In genomic region chr18:49499046-49499637, GRCh38 we compare ENCODE assay signal across 19 cellular contexts. TPM values are rescaled to one million over a fixed set of nuclear protein-coding genes. Genes with fewer than 3 reads are reported as not detected.
DNase-seq lines count a peak whose midpoint lies in the region; FAIRE-seq and TF ChIP-seq lines count a peak whose summit lies in the region.
"Had no signal": no experiment of that assay in that cellular context is flagged by ENCODE, and none has a peak within 500 bp of the region (broad histone marks: within the 10 kb centered on the region; RNA-seq: fewer than 3 reads in every experiment).

No MANE protein-coding gene starts in this region.

- H3K4me1 ChIP-seq in ES-I3 (ENCODE audit: insufficient read depth, low read length) (peaks cover 7% of the 10 kb centered on the region), HUES6 (ENCODE audit: control insufficient read depth, insufficient read depth, low read length) (peaks cover 27% of the 10 kb centered on the region), H1 (replicated peaks in 1 of 4; ENCODE audit: control insufficient read depth in 3 of 4, insufficient read depth in 4 of 4, low read length in 3 of 4) (peaks cover 2 to 9% (median 9%) of the 10 kb centered on the region in 4 experiments; a peak in 3 of 7 replicates)
- H3K4me1 ChIP-seq: Peyer's patch had no signal

- H3K4me3 Mint-ChIP-seq in nephron progenitor cell = no peak overlapping the region
- H3K4me3 Mint-ChIP-seq in activated naive CD4-positive, alpha-beta T cell treated with anti-CD3 and anti-CD28 coated beads for 36 hours = no peak overlapping the region

- H3K36me3 Mint-ChIP-seq in nephron progenitor cell (ENCODE audit: low read depth) = no peaks in the 10 kb centered on the region
- H3K36me3 Mint-ChIP-seq in activated naive CD4-positive, alpha-beta T cell treated with anti-CD3 and anti-CD28 coated beads for 36 hours (ENCODE audit: low read depth) = no peaks in the 10 kb centered on the region

- peak overlapping the region; percentile 51; the same call in 1 of the 2 replicates for H2BK12ac ChIP-seq in H1 (ENCODE audit: low read depth, low read length)

- H3K79me2 ChIP-seq in H1 (ENCODE audit: control insufficient read depth in 1 of 2, insufficient read depth in 2 of 2, low read length in 2 of 2) = no peaks in the 10 kb centered on the region

- H2BK5ac ChIP-seq in H1 (ENCODE audit: low read depth, low read length) = no peak overlapping the region

- H3K4ac ChIP-seq in H1 (replicated peaks; ENCODE audit: insufficient read length, low read depth, low read length) = no peak overlapping the region

- peak overlapping the region; percentile 66 for H4K5ac ChIP-seq in H1 (ENCODE audit: insufficient read length, low read depth, low read length)

- DNase-seq in H1 (ENCODE audit: low read depth in 1 of 2, low spot score in 2 of 2) (no peak), nephron progenitor cell (no peak), GM10266 (ENCODE audit: extremely low spot score) (no peak), NCI-H748 (lab: John Stamatoyannopoulos, UW; ENCODE audit: unreplicated experiment) (no peak)
- no peak for DNase-seq in effector CD4-positive, alpha-beta T cell
- DNase-seq in activated naive CD4-positive, alpha-beta T cell treated with anti-CD3 and anti-CD28 coated beads for 36 hours = no peak
- DNase-seq: C1 segment of cervical spinal cord, DMS79 treated with DMSO at 0.1 percent for 48 hours, GDM1, MG63, NCI-H1092, NCI-H146, NCI-H510A treated with DMSO at 0.1 percent for 48 hours had no signal

- no peaks in the 10 kb centered on the region for H3K23me2 ChIP-seq in H1 (ENCODE audit: low read depth, low read length)

- WGBS in H1 (ENCODE audit: extremely low coverage in 1 of 2, insufficient coverage in 1 of 2, insufficient read length in 1 of 2, insufficient replicate concordance in 2 of 2, low coverage in 1 of 2, low lambda C conversion rate in 2 of 2, missing lambda C conversion rate in 1 of 2), 2 experiments = 64% methylated on average over 16 of the region's 16 CpGs; no CpG with 5 or more reads in 1 of the 2 experiments

- FAIRE-seq in H1 (lab: Jason Lieb, UNC) = no peak
- FAIRE-seq: GM18507, H54 had no signal

- intact Hi-C loops in activated naive CD4-positive, alpha-beta T cell treated with anti-CD3 and anti-CD28 coated beads for 36 hours (cut with micrococcal nuclease) = no loop called here

- H2BK15ac ChIP-seq in H1 (ENCODE audit: low read length) = no peak overlapping the region

- no peak overlapping the region for H3K23ac ChIP-seq in H1 (ENCODE audit: insufficient read length)

- no peak for TF ChIP-seq RAD21 in H1 (IDR thresholded peaks at IDR 0.05 in 1 of 2, conservative IDR thresholded peaks at IDR 0.05 in 1 of 2; ENCODE audit: low read depth in 2 of 2, low read length in 2 of 2)

- no peak for TF ChIP-seq EP300 in H1 (IDR thresholded peaks at IDR 0.05; ENCODE audit: borderline replicate concordance in 1 of 2, low read depth in 2 of 2, low read length in 2 of 2)

- no peak overlapping the region for H2BK120ac ChIP-seq in H1 (replicated peaks; ENCODE audit: low read depth, low read length)

- no peak overlapping the region for H3K56ac ChIP-seq in H1 (replicated peaks; ENCODE audit: insufficient read length, low read depth, low read length)

- H3K4me2 ChIP-seq in H1 (ENCODE audit: insufficient read depth in 1 of 2, low read depth in 2 of 2, low read length in 2 of 2) = peak overlapping the region; percentile 50 to 54; a peak in 3 of 4 replicates

- H3K4me1 Mint-ChIP-seq in nephron progenitor cell = peaks cover 64% of the 10 kb centered on the region
- H3K4me1 Mint-ChIP-seq in activated naive CD4-positive, alpha-beta T cell treated with anti-CD3 and anti-CD28 coated beads for 36 hours (ENCODE audit: low read depth) = no peaks in the 10 kb centered on the region

- H3K27ac Mint-ChIP-seq in nephron progenitor cell = peak overlapping the region; percentile 93
- no peak overlapping the region for H3K27ac Mint-ChIP-seq in activated naive CD4-positive, alpha-beta T cell treated with anti-CD3 and anti-CD28 coated beads for 36 hours

- no peak overlapping the region for H4K91ac ChIP-seq in H1 (replicated peaks; ENCODE audit: insufficient read length, low read length)

- CTCF ChIA-PET in H1 (lab: Charles Lee; ENCODE audit: partially characterized antibody) = no interaction called here
- CTCF ChIA-PET in activated naive CD4-positive, alpha-beta T cell treated with anti-CD3 and anti-CD28 coated beads for 36 hours (lab: Charles Lee) = no interaction called here

- no peaks in the 10 kb centered on the region for H3K9me3 ChIP-seq in ES-I3 (ENCODE audit: control insufficient read depth, insufficient read depth, low read length)
- no peaks in the 10 kb centered on the region for H3K9me3 ChIP-seq in HUES6 (ENCODE audit: control insufficient read depth, insufficient read depth, low read depth, low read length)
- H3K9me3 ChIP-seq in H1 (ENCODE audit: insufficient read depth in 2 of 2, low read depth in 1 of 2, low read length in 1 of 2) = no peaks in the 10 kb centered on the region
- H3K9me3 ChIP-seq: Peyer's patch had no signal

- H2AFZ ChIP-seq in H1 (ENCODE audit: low read length) = peak overlapping the region; percentile 57; the same call in 1 of the 2 replicates

- no peak overlapping the region for H3K14ac ChIP-seq in H1 (ENCODE audit: insufficient read length)

- no peak for TF ChIP-seq POLR2A in H1 (IDR thresholded peaks at IDR 0.05; ENCODE audit: control extremely low read depth in 1 of 2, low read depth in 2 of 2, low read length in 2 of 2)

- H4K20me1 ChIP-seq in H1 (replicated peaks in 1 of 2; ENCODE audit: control insufficient read depth in 1 of 2, insufficient read depth in 2 of 2, low read length in 2 of 2) = no peaks in the 10 kb centered on the region

- H4K8ac ChIP-seq in H1 (ENCODE audit: extremely low read depth, insufficient read depth, low read length) = no peak overlapping the region

- H3K27me3 ChIP-seq in HUES6 (ENCODE audit: control insufficient read depth, insufficient read depth, low read length) = no peaks in the 10 kb centered on the region
- no peaks in the 10 kb centered on the region for H3K27me3 ChIP-seq in H1 (replicated peaks in 1 of 4; ENCODE audit: control insufficient read depth in 3 of 4, extremely low read depth in 1 of 4, insufficient read depth in 3 of 4, low read length in 3 of 4)
- H3K27me3 ChIP-seq: MG63, Peyer's patch had no signal

- no peaks in the 10 kb centered on the region for H3K79me1 ChIP-seq in H1 (ENCODE audit: low read depth, low read length)

- no peak overlapping the region for H3K27ac ChIP-seq in HUES6 (ENCODE audit: low read depth, low read length)
- H3K27ac ChIP-seq in H1 (ENCODE audit: low read depth, low read length) = no peak overlapping the region
- H3K27ac ChIP-seq: Peyer's patch, SK-N-MC had no signal

- H3K9ac ChIP-seq in ES-I3 (ENCODE audit: low read depth, low read length) = peak overlapping the region; percentile 24; the same call in 1 of the 2 replicates
- no peak overlapping the region for H3K9ac ChIP-seq in HUES6 (ENCODE audit: low read length)
- H3K9ac ChIP-seq in H1 (replicated peaks in 1 of 4; ENCODE audit: extremely low read depth in 1 of 4, low read depth in 3 of 4, low read length in 3 of 4) = no peak overlapping the region

- no peaks in the 10 kb centered on the region for H3K27me3 Mint-ChIP-seq in nephron progenitor cell (ENCODE audit: low read depth, poor library complexity)
- peaks cover 9% of the 10 kb centered on the region for H3K27me3 Mint-ChIP-seq in activated naive CD4-positive, alpha-beta T cell treated with anti-CD3 and anti-CD28 coated beads for 36 hours (ENCODE audit: low read depth)

- H2AK5ac ChIP-seq in H1 (ENCODE audit: low read depth, low read length) = no peak overlapping the region; the same call in 1 of the 2 replicates

- no peak overlapping the region; the same call in 1 of the 2 replicates for H3K18ac ChIP-seq in H1 (ENCODE audit: extremely low read depth, low read length)

- no peaks in the 10 kb centered on the region for H3K36me3 ChIP-seq in ES-I3 (ENCODE audit: insufficient read depth, low read length)
- H3K36me3 ChIP-seq in HUES6 (ENCODE audit: control insufficient read depth, insufficient read depth, low read length) = no peaks in the 10 kb centered on the region
- H3K36me3 ChIP-seq in H1 (ENCODE audit: control insufficient read depth in 2 of 4, insufficient read depth in 4 of 4, low read length in 3 of 4) = no peaks in the 10 kb centered on the region
- H3K36me3 ChIP-seq: MG63, Peyer's patch had no signal

- TF ChIP-seq CTCF in H1 (IDR thresholded peaks at IDR 0.05; ENCODE audit: control extremely low read depth in 1 of 3, insufficient read depth in 1 of 3, low read depth in 1 of 3, low read length in 3 of 3) (no peak), nephron progenitor cell (IDR thresholded peaks at IDR 0.05) (no peak), GM10266 (IDR thresholded peaks at IDR 0.05; ENCODE audit: control insufficient read depth, insufficient read depth, low read depth, missing control alignments) (no peak)

- H3K4me3 ChIP-seq in HUES6 (ENCODE audit: low read depth, low read length) (peak overlapping the region; percentile 5), H1 (ENCODE audit: extremely low read depth in 1 of 4, insufficient read depth in 2 of 4, low read depth in 3 of 4, low read length in 4 of 4) (peak overlapping the region in 1 of 4 experiments; percentile 19; a peak in 1 of 8 replicates)
- H3K4me3 ChIP-seq: MG63, Peyer's patch, SK-N-MC had no signal

- POLR2A ChIA-PET in H1 (lab: Charles Lee; ENCODE audit: partially characterized antibody) = interaction anchor here (1.3 to 7.2 kb wide), 2 partner anchors 8 to 13 kb away, joined by 6 to 58 read pairs; partner anchors contain the start of gene C18orf32

- no peaks in the 10 kb centered on the region for H3K9me3 Mint-ChIP-seq in nephron progenitor cell
- no peaks in the 10 kb centered on the region for H3K9me3 Mint-ChIP-seq in activated naive CD4-positive, alpha-beta T cell treated with anti-CD3 and anti-CD28 coated beads for 36 hours

- H2BK20ac ChIP-seq in H1 (ENCODE audit: low read length) = no peak overlapping the region

RNA-seq across cellular contexts. Expression of gene RPL17, which starts 6.9 kb away (rescaled TPM):
- total RNA-seq in H1 (2021; fragmentation: NEBNext Ultra II Directional; extraction: Animal tissue kit (Norgen Biotek cat#: 25700)) = 2,692 and 2,707 TPM in 2 replicates
- polyA plus RNA-seq in H1 (2011; rRNA removed) = 2,550 and 4,330 TPM in 2 replicates
- polyA plus RNA-seq in H1 (2011; cell fraction: cytosol; rRNA removed) = 4,763 TPM
- polyA plus RNA-seq in H1 (2011; cell fraction: nucleus; rRNA removed) = 1,813 TPM
- polyA plus RNA-seq in H1 (2012, experiment 1 of 2) = 3,622 to 5,232 TPM (median 4,180 TPM) in 4 replicates
- polyA plus RNA-seq in H1 (2012, experiment 2 of 2) = 1,892 TPM
- 4,430 TPM for polyA plus RNA-seq in H1 (2013, experiment 1 of 2)
- polyA plus RNA-seq in H1 (2013, experiment 2 of 2) = 4,563 TPM
- polyA minus RNA-seq in H1 (2011; rRNA and poly(A)+ RNA removed) = 1,374 and 2,105 TPM in 2 replicates
- 674 TPM for polyA minus RNA-seq in H1 (2011; cell fraction: cytosol; rRNA and poly(A)+ RNA removed)
- polyA minus RNA-seq in H1 (2011; cell fraction: nucleus; rRNA and poly(A)+ RNA removed) = 1,076 TPM
- total RNA-seq in activated naive CD4-positive, alpha-beta T cell treated with anti-CD3 and anti-CD28 coated beads for 36 hours = 1,000 to 10,000 TPM; 2,807 to 2,916 TPM

RNA-seq across cellular contexts. Expression of gene C18orf32, which starts 12.1 kb away (rescaled TPM):
- 20.1 and 22.9 TPM in 2 replicates for total RNA-seq in H1 (2021; fragmentation: NEBNext Ultra II Directional; extraction: Animal tissue kit (Norgen Biotek cat#: 25700))
- 14.9 and 17.3 TPM in 2 replicates for polyA plus RNA-seq in H1 (2011; rRNA removed)
- polyA plus RNA-seq in H1 (2011; cell fraction: cytosol; rRNA removed) = 21.1 TPM
- polyA plus RNA-seq in H1 (2011; cell fraction: nucleus; rRNA removed) = 11.5 TPM
- 5.7 to 9.1 TPM (median 8.2 TPM) in 4 replicates for polyA plus RNA-seq in H1 (2012, experiment 1 of 2)
- polyA plus RNA-seq in H1 (2012, experiment 2 of 2) = 17.5 TPM
- 39.6 TPM for polyA plus RNA-seq in H1 (2013, experiment 1 of 2)
- 42.4 TPM for polyA plus RNA-seq in H1 (2013, experiment 2 of 2)
- 1.1 and 1.7 TPM in 2 replicates for polyA minus RNA-seq in H1 (2011; rRNA and poly(A)+ RNA removed)
- 8.6 TPM for polyA minus RNA-seq in H1 (2011; cell fraction: cytosol; rRNA and poly(A)+ RNA removed)
- 6.0 TPM for polyA minus RNA-seq in H1 (2011; cell fraction: nucleus; rRNA and poly(A)+ RNA removed)
- 10 to 100 TPM; 24.1 to 26.6 TPM for total RNA-seq in activated naive CD4-positive, alpha-beta T cell treated with anti-CD3 and anti-CD28 coated beads for 36 hours

RNA-seq across cellular contexts. Expression of gene DYM, which starts 38.7 kb away (rescaled TPM):
- total RNA-seq in H1 (2021; fragmentation: NEBNext Ultra II Directional; extraction: Animal tissue kit (Norgen Biotek cat#: 25700)) = 60.7 and 63.8 TPM in 2 replicates
- polyA plus RNA-seq in H1 (2011; rRNA removed) = 25.5 and 32.9 TPM in 2 replicates
- 29.7 TPM for polyA plus RNA-seq in H1 (2011; cell fraction: cytosol; rRNA removed)
- 26.4 TPM for polyA plus RNA-seq in H1 (2011; cell fraction: nucleus; rRNA removed)
- 29.7 to 50.9 TPM (median 34.3 TPM) in 4 replicates for polyA plus RNA-seq in H1 (2012, experiment 1 of 2)
- 4.5 TPM for polyA plus RNA-seq in H1 (2012, experiment 2 of 2)
- 36.2 TPM for polyA plus RNA-seq in H1 (2013, experiment 1 of 2)
- 34.9 TPM for polyA plus RNA-seq in H1 (2013, experiment 2 of 2)
- 79.1 and 91.3 TPM in 2 replicates for polyA minus RNA-seq in H1 (2011; rRNA and poly(A)+ RNA removed)
- 50.1 TPM for polyA minus RNA-seq in H1 (2011; cell fraction: cytosol; rRNA and poly(A)+ RNA removed)
- 183 TPM for polyA minus RNA-seq in H1 (2011; cell fraction: nucleus; rRNA and poly(A)+ RNA removed)
- total RNA-seq in activated naive CD4-positive, alpha-beta T cell treated with anti-CD3 and anti-CD28 coated beads for 36 hours = 10 to 100 TPM; 60.2 to 61.2 TPM
